8 cellular contexts compared by ENCODE assay signal in the genomic region with DNA sequence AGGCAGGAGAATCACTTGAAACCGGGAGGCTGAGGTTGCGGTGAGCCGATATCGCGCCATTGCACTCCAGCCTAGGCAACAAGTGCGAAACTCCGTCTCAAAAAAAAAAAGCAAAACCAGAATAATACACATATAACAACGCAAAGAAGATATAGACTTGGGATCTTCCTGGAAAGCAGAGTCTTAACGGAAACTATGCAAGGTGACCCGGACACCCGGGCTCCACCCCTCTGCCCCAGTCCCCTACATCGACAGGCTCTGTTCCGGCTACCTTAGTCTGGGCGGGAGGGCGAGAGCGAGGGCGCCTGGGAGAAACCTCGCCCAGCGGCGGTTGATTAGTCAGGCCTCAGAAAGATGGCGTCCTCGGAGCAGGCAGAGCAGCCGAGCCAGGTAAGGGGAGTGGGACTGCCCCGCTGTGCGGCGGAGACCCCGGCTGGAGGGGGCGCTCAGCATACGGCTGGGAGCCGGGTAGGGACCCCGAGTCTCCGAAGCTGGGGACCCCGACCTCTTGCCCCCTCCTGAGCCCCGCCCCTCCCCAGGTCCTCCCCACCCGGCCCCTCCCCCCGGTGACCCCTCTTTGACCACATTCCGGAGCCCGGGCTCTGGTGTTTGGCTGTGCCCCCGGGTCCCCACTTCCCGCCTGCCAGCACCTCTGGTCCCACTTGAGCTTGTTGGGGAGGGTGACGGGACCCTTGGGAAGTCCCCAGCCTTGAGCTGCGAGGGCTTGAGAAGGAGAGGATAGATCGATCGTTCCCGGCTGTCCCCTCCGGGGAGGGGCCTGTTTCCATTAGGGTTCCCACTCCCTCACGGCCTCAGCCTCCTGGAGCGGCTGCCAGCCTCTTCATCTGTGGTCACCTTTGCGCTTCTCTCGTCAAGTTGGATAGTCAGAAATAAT. TPM values are rescaled to one million over a fixed set of nuclear protein-coding genes. Genes with fewer than 3 reads are reported as not detected.
DNase-seq lines count a peak whose midpoint lies in the region; TF ChIP-seq lines count a peak whose summit lies in the region.

A gene with protein sequence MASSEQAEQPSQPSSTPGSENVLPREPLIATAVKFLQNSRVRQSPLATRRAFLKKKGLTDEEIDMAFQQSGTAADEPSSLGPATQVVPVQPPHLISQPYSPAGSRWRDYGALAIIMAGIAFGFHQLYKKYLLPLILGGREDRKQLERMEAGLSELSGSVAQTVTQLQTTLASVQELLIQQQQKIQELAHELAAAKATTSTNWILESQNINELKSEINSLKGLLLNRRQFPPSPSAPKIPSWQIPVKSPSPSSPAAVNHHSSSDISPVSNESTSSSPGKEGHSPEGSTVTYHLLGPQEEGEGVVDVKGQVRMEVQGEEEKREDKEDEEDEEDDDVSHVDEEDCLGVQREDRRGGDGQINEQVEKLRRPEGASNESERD (plus strand): TSS at position 338 of the 895 bp plus-strand sequence. CDS start 17 bp downstream, at position 355.

- TF ChIP-seq CTCF in SK-N-SH (IDR thresholded peaks at IDR 0.05) (no peak), suprapubic skin (IDR thresholded peaks at IDR 0.05) (no peak)

- peak within 1 kb of the TSS; percentile 82 for H3K9ac ChIP-seq in SK-N-SH

- no peaks in the 10 kb centered on the region for H3K27me3 ChIP-seq in SK-N-SH (ENCODE audit: insufficient read depth)
- no peaks in the 10 kb centered on the region for H3K27me3 ChIP-seq in suprapubic skin

- 15% methylated on average over 28 of the region's 50 CpGs for whole genome bisulfite sequencing in SK-N-SH (ENCODE audit: low lambda C conversion rate)
- WGBS in suprapubic skin = 24% methylated on average over 22 of the region's 50 CpGs

- no peaks in the 10 kb centered on the region for H3K9me2 ChIP-seq in SK-N-SH

- no peaks in the 10 kb centered on the region; the same call in 1 of the 2 replicates for H4K20me1 ChIP-seq in SK-N-SH (ENCODE audit: insufficient read depth)

- H3K9me3 ChIP-seq in SK-N-SH (no peaks in the 10 kb centered on the region), suprapubic skin (no peaks in the 10 kb centered on the region)

- no peak for TF ChIP-seq POLR2A in suprapubic skin (IDR thresholded peaks at IDR 0.05)

- POLR2A ChIA-PET in SK-N-SH (lab: Yijun Ruan, JAX) = interaction anchor here (1.0 kb wide), 1 partner anchor 76 kb away, joined by 4 read pairs; a partner anchor contains a TSS

- DNase-seq in ELR (ENCODE audit: low read depth) (peak; percentile 90), HCEC 1CT (peak; percentile 84), NAMALWA (ENCODE audit: low spot score) (peak; percentile 96), SK-N-SH (peak; percentile 94), glomerular visceral epithelial cell (ENCODE audit: extremely low spot score) (peak; percentile 85), occipital lobe (lab: John Stamatoyannopoulos, UW) (peak; percentile 83), suprapubic skin (ENCODE audit: low spot score in 2 of 2) (peak; percentile 90 to 93)
- peak; percentile 89 for DNase-seq in activated naive CD4-positive, alpha-beta T cell treated with anti-CD3 and anti-CD28 coated beads, Interleukin-2, amount 50 U/mL, for 16 hours

- H3F3A ChIP-seq in SK-N-SH (replicated peaks; ENCODE audit: insufficient read depth) = peaks cover 7% of the 10 kb centered on the region

- peak within 1 kb of the TSS; percentile 40 to 76; a peak in 3 of 4 replicates for H3K27ac ChIP-seq in SK-N-SH (ENCODE audit: low read depth in 2 of 2, low read length in 1 of 2)
- peak within 1 kb of the TSS; percentile 88 for H3K27ac ChIP-seq in suprapubic skin

- peak within 1 kb of the TSS; percentile 86 for H3K4me2 ChIP-seq in SK-N-SH

- H3K4me1 ChIP-seq in SK-N-SH (ENCODE audit: control insufficient read depth in 1 of 2, insufficient read depth in 2 of 2, low read depth in 1 of 2, low read length in 1 of 2) = peaks cover 8 to 13% of the 10 kb centered on the region in 2 experiments; a peak in 3 of 4 replicates
- H3K4me1 ChIP-seq in suprapubic skin = peaks cover 38% of the 10 kb centered on the region

- H3K36me3 ChIP-seq in SK-N-SH (replicated peaks in 1 of 2; ENCODE audit: control insufficient read depth in 1 of 2, insufficient read depth in 2 of 2, low read length in 1 of 2) = no peaks in the 10 kb centered on the region
- H3K36me3 ChIP-seq in suprapubic skin = no peaks in the 10 kb centered on the region

- CTCF ChIA-PET in SK-N-SH (lab: Yijun Ruan, JAX) = interaction anchor here (1.4 to 1.5 kb wide), 2 partner anchors 20 to 41 kb away, joined by 4 to 12 read pairs; no protein-coding TSS in a partner anchor

- H3K79me2 ChIP-seq in SK-N-SH (ENCODE audit: insufficient read depth) = peaks cover 72% of the 10 kb centered on the region

- TF ChIP-seq RAD21 in SK-N-SH (IDR thresholded peaks at IDR 0.05; ENCODE audit: low read length) = no peak

- peak within 1 kb of the TSS; percentile 90 for H2AFZ ChIP-seq in SK-N-SH (ENCODE audit: low read depth)

- H3K4me3 ChIP-seq in SK-N-SH (ENCODE audit: low read depth in 2 of 2, low read length in 1 of 2) = peak within 1 kb of the TSS; percentile 81 to 83
- H3K4me3 ChIP-seq in suprapubic skin = peak within 1 kb of the TSS; percentile 100

- TF ChIP-seq EP300 in SK-N-SH (IDR thresholded peaks at IDR 0.05; ENCODE audit: borderline replicate concordance in 1 of 2, low read depth in 1 of 2, low read length in 1 of 2) (no peak), suprapubic skin (IDR thresholded peaks at IDR 0.05) (no peak)

TF ChIP-seq in SK-N-SH, 30 proteins besides CTCF, POLR2A, EP300 and RAD21 (continues in another document):
- peak; percentile 96 for TF ChIP-seq CHD2 (IDR thresholded peaks at IDR 0.05; ENCODE audit: low read length, partially characterized antibody)
- TF ChIP-seq TAF1 (IDR thresholded peaks at IDR 0.05; ENCODE audit: borderline replicate concordance, low read depth, low read length) = peak; percentile 96
- TF ChIP-seq SIN3A (IDR thresholded peaks at IDR 0.05; ENCODE audit: borderline replicate concordance, low read depth, low read length) = peak; percentile 50; the same call in 1 of the 2 replicates
- no peak for TF ChIP-seq EZH2phosphoT487 (IDR thresholded peaks at IDR 0.05; ENCODE audit: borderline replicate concordance, low read depth)
- no peak for TF ChIP-seq NFIC (IDR thresholded peaks at IDR 0.05; ENCODE audit: borderline replicate concordance)
- TF ChIP-seq, protein P1, sequence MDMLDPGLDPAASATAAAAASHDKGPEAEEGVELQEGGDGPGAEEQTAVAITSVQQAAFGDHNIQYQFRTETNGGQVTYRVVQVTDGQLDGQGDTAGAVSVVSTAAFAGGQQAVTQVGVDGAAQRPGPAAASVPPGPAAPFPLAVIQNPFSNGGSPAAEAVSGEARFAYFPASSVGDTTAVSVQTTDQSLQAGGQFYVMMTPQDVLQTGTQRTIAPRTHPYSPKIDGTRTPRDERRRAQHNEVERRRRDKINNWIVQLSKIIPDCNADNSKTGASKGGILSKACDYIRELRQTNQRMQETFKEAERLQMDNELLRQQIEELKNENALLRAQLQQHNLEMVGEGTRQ (IDR thresholded peaks at IDR 0.05; ENCODE audit: borderline replicate concordance, low read depth, low read length) = no peak
- TF ChIP-seq RCOR1 (IDR thresholded peaks at IDR 0.05; ENCODE audit: low read length) = no peak
- TF ChIP-seq, protein P2, sequence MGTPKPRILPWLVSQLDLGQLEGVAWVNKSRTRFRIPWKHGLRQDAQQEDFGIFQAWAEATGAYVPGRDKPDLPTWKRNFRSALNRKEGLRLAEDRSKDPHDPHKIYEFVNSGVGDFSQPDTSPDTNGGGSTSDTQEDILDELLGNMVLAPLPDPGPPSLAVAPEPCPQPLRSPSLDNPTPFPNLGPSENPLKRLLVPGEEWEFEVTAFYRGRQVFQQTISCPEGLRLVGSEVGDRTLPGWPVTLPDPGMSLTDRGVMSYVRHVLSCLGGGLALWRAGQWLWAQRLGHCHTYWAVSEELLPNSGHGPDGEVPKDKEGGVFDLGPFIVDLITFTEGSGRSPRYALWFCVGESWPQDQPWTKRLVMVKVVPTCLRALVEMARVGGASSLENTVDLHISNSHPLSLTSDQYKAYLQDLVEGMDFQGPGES (IDR thresholded peaks at IDR 0.05; ENCODE audit: low read depth, low read length) = no peak
- no peak for TF ChIP-seq FOXJ3 (CRISPR knock-in tag; IDR thresholded peaks at IDR 0.05)
- TF ChIP-seq YY1 (IDR thresholded peaks at IDR 0.05; ENCODE audit: low read depth) = peak; percentile 97
- no peak for TF ChIP-seq GATA2 (CRISPR knock-in tag; IDR thresholded peaks at IDR 0.05)
- TF ChIP-seq NRF1 (IDR thresholded peaks at IDR 0.05; ENCODE audit: low read depth, low read length) = no peak
- TF ChIP-seq, protein P3, sequence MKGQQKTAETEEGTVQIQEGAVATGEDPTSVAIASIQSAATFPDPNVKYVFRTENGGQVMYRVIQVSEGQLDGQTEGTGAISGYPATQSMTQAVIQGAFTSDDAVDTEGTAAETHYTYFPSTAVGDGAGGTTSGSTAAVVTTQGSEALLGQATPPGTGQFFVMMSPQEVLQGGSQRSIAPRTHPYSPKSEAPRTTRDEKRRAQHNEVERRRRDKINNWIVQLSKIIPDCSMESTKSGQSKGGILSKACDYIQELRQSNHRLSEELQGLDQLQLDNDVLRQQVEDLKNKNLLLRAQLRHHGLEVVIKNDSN (IDR thresholded peaks at IDR 0.05; ENCODE audit: borderline replicate concordance, low read depth) = peak; percentile 53
- no peak for TF ChIP-seq FOSL2 (IDR thresholded peaks at IDR 0.05; ENCODE audit: borderline replicate concordance, low read depth)
- TF ChIP-seq GABPA (IDR thresholded peaks at IDR 0.05; ENCODE audit: low read depth) = peak; percentile 49

RNA-seq across cellular contexts. Expression of the gene that starts here (rescaled TPM):
- polyA plus RNA-seq in SK-N-SH (2012; rRNA removed) = 17.8 and 36.2 TPM in 2 replicates
- 19.9 and 27.1 TPM in 2 replicates for polyA plus RNA-seq in SK-N-SH (2012; cell fraction: cytosol; rRNA removed)
- 34.1 and 35.2 TPM in 2 replicates for polyA plus RNA-seq in SK-N-SH (2012; cell fraction: nucleus; rRNA removed)
- total RNA-seq in occipital lobe (9.2 TPM), suprapubic skin (10 to 100 TPM; 14.6 to 19.0 (median 17.6) TPM)

Comparison
In these comparisons a context has a peak if more than half of its experiments do, and no peak if none do; other contexts are left out.
1. Peak in every context shown above with its lines: DNase-seq, H3K4me3 ChIP-seq and H3K27ac ChIP-seq.